ENCODE assay signal across 1 cellular context in genomic region chr22:19758896-19759458, GRCh38.
TF ChIP-seq lines count a peak whose summit lies in the region.

No MANE protein-coding gene starts in this region.

TF ChIP-seq in K562, 482 proteins besides CTCF, POLR2A, EP300 and RAD21:
- no peak for TF ChIP-seq MTA1 (IDR thresholded peaks at IDR 0.05; ENCODE audit: borderline replicate concordance)
- 0 out of 2 replicates have a peak, but pooled peaks have one; percentile 3 for TF ChIP-seq ZBTB7A (IDR thresholded peaks at IDR 0.05; ENCODE audit: borderline replicate concordance, control insufficient read depth, low read depth, low read length)
- 0 out of 2 replicates have a peak, but pooled peaks have one; percentile 8 for TF ChIP-seq STAT6 (CRISPR knock-in tag; IDR thresholded peaks at IDR 0.05)
- TF ChIP-seq POLR2G (IDR thresholded peaks at IDR 0.05; ENCODE audit: low read depth, low read length) = 0 out of 2 replicates have a peak, but pooled peaks have one; percentile 16
- TF ChIP-seq THAP12 (CRISPR knock-in tag; IDR thresholded peaks at IDR 0.05) = peak; percentile 11; the same call in 1 of the 2 replicates
- TF ChIP-seq SETDB1 (IDR thresholded peaks at IDR 0.05; ENCODE audit: low read length) = peak; percentile 14
- 0 out of 2 replicates have a peak, but pooled peaks have one; percentile 25 for TF ChIP-seq EGR1 (conservative IDR thresholded peaks at IDR 0.05)
- no peak for TF ChIP-seq FOXK2 (conservative IDR thresholded peaks at IDR 0.05 in 1 of 2, IDR thresholded peaks at IDR 0.05 in 1 of 2; ENCODE audit: low read depth in 2 of 2)
- TF ChIP-seq LCOR (CRISPR knock-in tag; IDR thresholded peaks at IDR 0.05) = no peak
- TF ChIP-seq ZNF184 (CRISPR knock-in tag; IDR thresholded peaks at IDR 0.05) = 0 out of 2 replicates have a peak, but pooled peaks have one; percentile 2
- no peak for TF ChIP-seq ZFP36 (IDR thresholded peaks at IDR 0.05; ENCODE audit: low read depth, low read length, partially characterized antibody)
TF ChIP-seq in K562: peak in this region for 7.
